ENCODE assay signal across 8 cellular contexts in the genomic region with DNA sequence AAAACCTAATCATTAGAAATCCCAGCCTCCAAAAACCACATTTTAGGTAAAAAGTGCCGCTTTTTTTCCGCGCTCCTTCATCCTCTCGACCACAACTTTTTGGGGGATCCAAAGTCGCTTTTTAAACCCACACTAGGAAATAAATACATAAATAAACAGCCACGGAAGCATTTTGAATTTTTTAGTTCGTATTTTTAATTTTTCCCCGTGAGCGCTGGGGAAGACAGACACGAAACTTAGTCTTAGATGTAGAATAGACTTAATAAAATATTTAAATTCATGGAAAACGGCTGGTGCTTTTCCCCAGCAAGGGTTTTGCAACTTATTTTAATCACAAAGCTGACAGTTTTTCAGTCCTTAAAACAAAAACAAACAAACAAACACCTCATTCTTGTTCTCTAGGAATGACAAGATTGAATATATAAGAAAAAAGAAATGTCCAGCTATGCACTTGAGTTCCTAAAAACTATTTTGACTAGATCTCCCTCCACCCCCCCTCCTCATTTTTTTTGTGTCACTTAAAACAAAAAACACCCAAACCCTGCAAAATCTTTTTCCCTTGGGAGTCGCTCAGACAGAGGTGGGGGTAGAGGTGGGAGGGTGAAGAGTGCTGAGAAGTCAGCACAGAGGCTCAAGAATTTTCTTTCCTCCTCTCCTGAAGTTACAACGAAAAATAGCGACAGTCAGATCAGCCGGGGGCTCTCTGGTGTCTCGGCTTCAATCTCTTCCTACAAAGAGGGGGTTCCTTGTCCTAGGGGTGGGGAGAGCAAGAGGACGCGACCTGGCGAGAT. TPM values are rescaled to one million over a fixed set of nuclear protein-coding genes. Genes with fewer than 3 reads are reported as not detected.
DNase-seq lines count a peak whose midpoint lies in the region; ATAC-seq, FAIRE-seq and TF ChIP-seq lines count a peak whose summit lies in the region.

No MANE protein-coding gene starts in this region.

- H3K27me3 ChIP-seq in OCI-LY3 (ENCODE audit: low read depth, low read length) (peaks cover 84% of the 10 kb centered on the region), pancreas (peaks cover 0 to 44% (median 9%) of the 10 kb centered on the region in 4 donors)

- in situ Hi-C loops in ACHN (cut with HindIII; ENCODE audit: low pct_ligation_motif_present, low pct_unique_long_range_greater_than_20kb, low sequenced_read_pairs) (no loop called here), GM13977 (cut with MboI; ENCODE audit: low pct_unique_long_range_greater_than_20kb, low sequenced_read_pairs, unreplicated experiment) (loop anchor here (10.0 to 25.0 kb wide), 2 partner anchors 294 to 784 kb away; no protein-coding TSS in a partner anchor)

- H3K4me2 ChIP-seq in OCI-LY3 (ENCODE audit: low read length) = peak overlapping the region; percentile 97

- H3K79me2 ChIP-seq in OCI-LY3 (ENCODE audit: low read length) = no peaks in the 10 kb centered on the region

- H4K20me1 ChIP-seq in OCI-LY3 (ENCODE audit: insufficient read depth, low read length) = no peaks in the 10 kb centered on the region; the same call in 1 of the 2 replicates

- intact Hi-C loops in pancreas (cut with DNase I) (loop anchor here in 1 of 3 donors (10.0 kb wide), 1 partner anchor 294 kb away; no protein-coding TSS in a partner anchor), posterior vena cava (cut with DNase I) (no loop called here)

- no peak for FAIRE-seq in pancreas (lab: Jason Lieb, UNC)

- H3K36me3 ChIP-seq in OCI-LY3 (replicated peaks; ENCODE audit: low read depth, low read length) (no peaks in the 10 kb centered on the region), pancreas (no peaks in the 10 kb centered on the region)

- TF ChIP-seq CTCF in OCI-LY3 (IDR thresholded peaks at IDR 0.05; ENCODE audit: low read depth, low read length) = no peak
- no peak for TF ChIP-seq CTCF in epithelial cell of proximal tubule (conservative IDR thresholded peaks at IDR 0.05; ENCODE audit: low read depth, low read length)
- no peak for TF ChIP-seq CTCF in pancreas (IDR thresholded peaks at IDR 0.05)
- TF ChIP-seq CTCF in GM13977 (IDR thresholded peaks at IDR 0.05; ENCODE audit: extremely low read depth, insufficient read depth, missing control alignments) = no peak

- H3K9ac ChIP-seq in OCI-LY3 (ENCODE audit: low read length) = peak overlapping the region; percentile 25; the same call in 1 of the 2 replicates

- H3K9me3 ChIP-seq in OCI-LY3 (ENCODE audit: insufficient read depth, low read length) (no peaks in the 10 kb centered on the region), pancreas (no peaks in the 10 kb centered on the region)

- no peak for ATAC-seq in pancreas

- H2AFZ ChIP-seq in OCI-LY3 (ENCODE audit: low read depth, low read length) = peak overlapping the region; percentile 84

- DNase-seq in EH (ENCODE audit: low read depth) (peak; percentile 41), epithelial cell of proximal tubule (ENCODE audit: low read depth) (no peak), pancreas (no peak), ACHN (no peak), posterior vena cava (ENCODE audit: low spot score) (no peak), NCI-H1436 treated with DMSO at 0.1 percent for 48 hours (lab: John Stamatoyannopoulos, UW) (no peak), GM13977 (ENCODE audit: low spot score) (no peak)

- 13 to 15% methylated on average over 19 of the region's 19 CpGs for WGBS in pancreas, 2 donors

- peaks cover 27% of the 10 kb centered on the region for H3K4me1 ChIP-seq in OCI-LY3 (ENCODE audit: low read length)
- peaks cover 0 to 19% (median 6%) of the 10 kb centered on the region in 3 donors for H3K4me1 ChIP-seq in pancreas

- H3K27ac ChIP-seq in OCI-LY3 (ENCODE audit: low read length) = no peak overlapping the region
- peak overlapping the region in 1 of 4 donors; percentile 22 for H3K27ac ChIP-seq in pancreas

- H3K4me3 ChIP-seq in OCI-LY3 (ENCODE audit: low read length) (peak overlapping the region; percentile 78), epithelial cell of proximal tubule (ENCODE audit: low read depth, low read length) (peak overlapping the region; percentile 85), pancreas (peak overlapping the region; percentile 11 to 60 (median 36))

RNA-seq across cellular contexts. Expression of gene SUPT3H, which starts 43.4 kb away (rescaled TPM):
- total RNA-seq in epithelial cell of proximal tubule (11.5 and 21.8 TPM in 2 replicates), pancreas (1 to 10 TPM; 3.6 to 8.0 (median 5.3) TPM), posterior vena cava (10 to 100 TPM in 1 of 2 donors, 1 to 10 TPM in 1; 7.9 to 10.3 TPM)
- 1 to 10 TPM; 3.8 to 5.5 TPM for polyA plus RNA-seq in pancreas
